Comparison of ENCODE assay signal across 15 cellular contexts in the genomic region with DNA sequence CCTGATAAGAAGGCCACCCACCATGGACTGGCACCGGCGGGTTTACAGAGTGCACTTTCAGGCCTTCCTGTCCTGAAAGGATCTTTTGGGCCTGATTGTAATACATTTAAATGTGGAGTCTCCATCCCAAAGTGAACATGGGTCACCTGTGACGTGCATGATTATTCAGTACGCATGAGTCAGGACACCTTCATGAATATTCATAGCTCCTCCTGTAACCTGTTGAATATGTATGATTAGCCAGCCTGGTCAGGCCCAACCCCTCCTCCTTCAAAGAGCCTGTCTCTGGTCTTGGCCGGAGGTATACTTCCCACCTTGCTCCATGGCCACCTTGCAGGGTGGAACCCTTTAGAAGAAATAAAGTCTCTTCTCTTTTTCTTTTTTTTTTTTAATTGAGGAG.
DNase-seq lines count a peak whose midpoint lies in the region; ATAC-seq, FAIRE-seq and TF ChIP-seq lines count a peak whose summit lies in the region.
"Had no signal": no experiment of that assay in that cellular context is flagged by ENCODE, and none has a peak within 500 bp of the region (broad histone marks: within the 10 kb centered on the region; RNA-seq: fewer than 3 reads in every experiment).

No MANE protein-coding gene starts in this region.

- peak; percentile 74; the same call in 2 of the 3 replicates for ATAC-seq in K562
- ATAC-seq in foreskin keratinocyte = no peak
- ATAC-seq in activated naive CD4-positive, alpha-beta T cell treated with anti-CD3 and anti-CD28 coated beads, Interleukin-2, amount 50 U/mL, for 72 hours = no peak
- ATAC-seq: GM12878 had no signal

- H3K27ac Mint-ChIP-seq in neural crest cell (ENCODE audit: unreplicated experiment) = peak overlapping the region; percentile 62
- H3K27ac Mint-ChIP-seq in activated naive CD4-positive, alpha-beta T cell treated with anti-CD3 and anti-CD28 coated beads, Interleukin-2, amount 50 U/mL, for 72 hours = no peak overlapping the region
- H3K27ac Mint-ChIP-seq: CD8-positive, alpha-beta memory T cell had no signal

- H3K36me3 Mint-ChIP-seq in neural crest cell (ENCODE audit: low read depth) = no peaks in the 10 kb centered on the region
- no peaks in the 10 kb centered on the region for H3K36me3 Mint-ChIP-seq in activated naive CD4-positive, alpha-beta T cell treated with anti-CD3 and anti-CD28 coated beads, Interleukin-2, amount 50 U/mL, for 72 hours
- H3K36me3 Mint-ChIP-seq: CD8-positive, alpha-beta memory T cell had no signal

- H3K9ac ChIP-seq in K562 (ENCODE audit: insufficient read depth in 1 of 2, low read depth in 2 of 2, low read length in 2 of 2) = no peak overlapping the region
- H3K9ac ChIP-seq: BLaER1 had no signal

- in situ Hi-C loops in K562 (cut with MboI) = no loop called here

- no peak overlapping the region for H3K4me2 ChIP-seq in K562 (ENCODE audit: insufficient read depth, low read length)
- H3K4me2 ChIP-seq: BLaER1 had no signal

- CTCF ChIA-PET in K562 (lab: Yijun Ruan, JAX; ENCODE audit: low intra/inter-chr PET ratio) = no interaction called here

- DNase-seq in ELF-1 (ENCODE audit: low read depth, low spot score) = peak; percentile 31
- DNase-seq in M059J (ENCODE audit: low read depth) = peak; percentile 35
- DNase-seq in K562 (ENCODE audit: extremely low read depth in 1 of 4, low spot score in 3 of 4) = peak in 1 of 4 experiments; percentile 14
- DNase-seq in neural crest cell (ENCODE audit: low read depth, low spot score) = no peak
- no peak for DNase-seq in head of caudate nucleus
- no peak for DNase-seq in foreskin keratinocyte
- no peak for DNase-seq in activated naive CD4-positive, alpha-beta T cell treated with anti-CD3 and anti-CD28 coated beads, Interleukin-2, amount 50 U/mL, for 72 hours (ENCODE audit: low spot score in 2 of 2)
- DNase-seq: 8988T; AML-193; Caco-2; CD8-positive, alpha-beta memory T cell; H9 had no signal

- POLR2A ChIA-PET in K562 (lab: Yijun Ruan, JAX) = interaction anchor here (0.6 kb wide), 2 partner anchors 101 to 118 kb away, joined by 3 read pairs; no protein-coding TSS in a partner anchor

- H3K9me3 ChIP-seq in K562 (replicated peaks; ENCODE audit: control insufficient read depth, insufficient read depth, low read depth, low read length) = no peaks in the 10 kb centered on the region
- H3K9me3 ChIP-seq: BLaER1, Caco-2 had no signal

- H3K27ac ChIP-seq in K562 (ENCODE audit: extremely low read depth, low read depth, low read length) = no peak overlapping the region
- H3K27ac ChIP-seq in foreskin keratinocyte = no peak overlapping the region
- H3K27ac ChIP-seq: BLaER1 had no signal

- H3K4me3 Mint-ChIP-seq in neural crest cell = no peak overlapping the region
- H3K4me3 Mint-ChIP-seq: CD8-positive, alpha-beta memory T cell; H9 had no signal

- TF ChIP-seq CTCF in K562 (IDR thresholded peaks at IDR 0.05 in 2 of 3, conservative IDR thresholded peaks at IDR 0.05 in 1 of 3; ENCODE audit: insufficient read depth in 2 of 3, low read depth in 1 of 3, low read length in 3 of 3) (no peak), neural crest cell (conservative IDR thresholded peaks at IDR 0.05) (no peak), foreskin keratinocyte (conservative IDR thresholded peaks at IDR 0.05) (no peak)

- intact Hi-C loops in K562 (cut with micrococcal nuclease) (no loop called here), head of caudate nucleus (cut with DNase I) (no loop called here)

- H3K79me2 ChIP-seq in K562 (ENCODE audit: control insufficient read depth, insufficient read depth, low read length) = no peaks in the 10 kb centered on the region

- H4K20me1 ChIP-seq in K562 (replicated peaks; ENCODE audit: control insufficient read depth, insufficient read depth, low read length) = no peaks in the 10 kb centered on the region
- H4K20me1 ChIP-seq: BLaER1 had no signal

- no peak for TF ChIP-seq RAD21 in K562 (CRISPR knock-in tag; conservative IDR thresholded peaks at IDR 0.05 in 1 of 2, IDR thresholded peaks at IDR 0.05 in 1 of 2)

- no peak for FAIRE-seq in K562 (lab: Jason Lieb, UNC)
- FAIRE-seq: GM12878, GM18507 had no signal

- TF ChIP-seq POLR2A in K562 (conservative IDR thresholded peaks at IDR 0.05) = no peak

- H3K4me1 ChIP-seq in K562 (replicated peaks in 1 of 2; ENCODE audit: control insufficient read depth in 2 of 2, insufficient read depth in 2 of 2, low read length in 2 of 2) = no peaks in the 10 kb centered on the region
- peaks cover 4% of the 10 kb centered on the region for H3K4me1 ChIP-seq in foreskin keratinocyte
- H3K4me1 ChIP-seq: BLaER1 had no signal

- H2AFZ ChIP-seq in K562 (ENCODE audit: low read depth, low read length) = no peak overlapping the region

- no peak for TF ChIP-seq EP300 in K562 (IDR thresholded peaks at IDR 0.05; ENCODE audit: low read length)

- H3K9me1 ChIP-seq in K562 (ENCODE audit: control insufficient read depth, insufficient read depth, low read length) = no peaks in the 10 kb centered on the region

- H3K9me3 Mint-ChIP-seq in neural crest cell = no peaks in the 10 kb centered on the region
- H3K9me3 Mint-ChIP-seq in activated naive CD4-positive, alpha-beta T cell treated with anti-CD3 and anti-CD28 coated beads, Interleukin-2, amount 50 U/mL, for 72 hours = no peaks in the 10 kb centered on the region

- H3K27me3 ChIP-seq in K562 (ENCODE audit: control insufficient read depth in 2 of 2, insufficient read depth in 2 of 2, low read length in 2 of 2) (peaks cover 6 to 15% of the 10 kb centered on the region in 2 experiments), foreskin keratinocyte (peaks cover 34% of the 10 kb centered on the region)
- H3K27me3 ChIP-seq: BLaER1 had no signal

- no peaks in the 10 kb centered on the region for H3K27me3 Mint-ChIP-seq in neural crest cell (ENCODE audit: low read depth)

- 0% methylated on average over 5 of the region's 5 CpGs for WGBS in K562 (ENCODE audit: insufficient coverage, low coverage, missing lambda C conversion rate)

- H3K4me3 ChIP-seq in K562 = no peak overlapping the region
- H3K4me3 ChIP-seq: BLaER1, GM12878 had no signal

- H3K36me3 ChIP-seq in K562 (ENCODE audit: control insufficient read depth, insufficient read depth, low read length) = no peaks in the 10 kb centered on the region
- H3K36me3 ChIP-seq: BLaER1 had no signal

- no TSS peak for BruUV-seq in K562 (replicated peaks; lab: Mats Ljungman, UMichigan)

- H3K4me1 Mint-ChIP-seq in neural crest cell = peaks cover 11% of the 10 kb centered on the region
- H3K4me1 Mint-ChIP-seq: CD8-positive, alpha-beta memory T cell had no signal

TF ChIP-seq in K562, 482 proteins besides CTCF, POLR2A, EP300 and RAD21:
- no peak for TF ChIP-seq ZNF224 (CRISPR knock-in tag; IDR thresholded peaks at IDR 0.05)
- TF ChIP-seq TRIM24 (IDR thresholded peaks at IDR 0.05) = no peak
- TF ChIP-seq, protein P1, sequence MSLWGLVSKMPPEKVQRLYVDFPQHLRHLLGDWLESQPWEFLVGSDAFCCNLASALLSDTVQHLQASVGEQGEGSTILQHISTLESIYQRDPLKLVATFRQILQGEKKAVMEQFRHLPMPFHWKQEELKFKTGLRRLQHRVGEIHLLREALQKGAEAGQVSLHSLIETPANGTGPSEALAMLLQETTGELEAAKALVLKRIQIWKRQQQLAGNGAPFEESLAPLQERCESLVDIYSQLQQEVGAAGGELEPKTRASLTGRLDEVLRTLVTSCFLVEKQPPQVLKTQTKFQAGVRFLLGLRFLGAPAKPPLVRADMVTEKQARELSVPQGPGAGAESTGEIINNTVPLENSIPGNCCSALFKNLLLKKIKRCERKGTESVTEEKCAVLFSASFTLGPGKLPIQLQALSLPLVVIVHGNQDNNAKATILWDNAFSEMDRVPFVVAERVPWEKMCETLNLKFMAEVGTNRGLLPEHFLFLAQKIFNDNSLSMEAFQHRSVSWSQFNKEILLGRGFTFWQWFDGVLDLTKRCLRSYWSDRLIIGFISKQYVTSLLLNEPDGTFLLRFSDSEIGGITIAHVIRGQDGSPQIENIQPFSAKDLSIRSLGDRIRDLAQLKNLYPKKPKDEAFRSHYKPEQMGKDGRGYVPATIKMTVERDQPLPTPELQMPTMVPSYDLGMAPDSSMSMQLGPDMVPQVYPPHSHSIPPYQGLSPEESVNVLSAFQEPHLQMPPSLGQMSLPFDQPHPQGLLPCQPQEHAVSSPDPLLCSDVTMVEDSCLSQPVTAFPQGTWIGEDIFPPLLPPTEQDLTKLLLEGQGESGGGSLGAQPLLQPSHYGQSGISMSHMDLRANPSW (CRISPR knock-in tag; IDR thresholded peaks at IDR 0.05) = no peak
- TF ChIP-seq ZNF584 (CRISPR knock-in tag; IDR thresholded peaks at IDR 0.05; ENCODE audit: low read depth) = no peak
- peak; percentile 77 to 83 for TF ChIP-seq NRF1 (conservative IDR thresholded peaks at IDR 0.05 in 1 of 2, IDR thresholded peaks at IDR 0.05 in 1 of 2)
- TF ChIP-seq HNRNPUL1 (IDR thresholded peaks at IDR 0.05; ENCODE audit: low read length) = no peak
- no peak for TF ChIP-seq SMC3 (conservative IDR thresholded peaks at IDR 0.05; ENCODE audit: insufficient read depth, low read depth, low read length)
- no peak for TF ChIP-seq HMG20A (CRISPR knock-in tag; conservative IDR thresholded peaks at IDR 0.05)

Comparison
In these comparisons a context has a peak if more than half of its experiments do, and no peak if none do; other contexts are left out.
1. DNase-seq: peak in ELF-1 (single experiment) and M059J (single experiment); none in neural crest cell (single experiment), head of caudate nucleus (0 of 42), foreskin keratinocyte (0 of 2) and activated naive CD4-positive, alpha-beta T cell treated with anti-CD3 and anti-CD28 coated beads, Interleukin-2, amount 50 U/mL, for 72 hours (0 of 2).